Comparison of ENCODE assay signal across 8 cellular contexts in genomic region chr1:153849487-153850185, GRCh38.
DNase-seq lines count a peak whose midpoint lies in the region; ATAC-seq and TF ChIP-seq lines count a peak whose summit lies in the region.

No MANE protein-coding gene starts in this region.

- TF ChIP-seq POLR2A in suprapubic skin (IDR thresholded peaks at IDR 0.05), result no peak

- H3K27me3 ChIP-seq in GM06990 (replicated peaks; ENCODE audit: control insufficient read depth, insufficient read depth, low read length) (no peaks in the 10 kb centered on the region), suprapubic skin (no peaks in the 10 kb centered on the region), right cardiac atrium (ENCODE audit: control insufficient read depth, insufficient read depth) (no peaks in the 10 kb centered on the region)

- H3K9me3 ChIP-seq in suprapubic skin, result no peaks in the 10 kb centered on the region
- no peaks in the 10 kb centered on the region for H3K9me3 ChIP-seq in right cardiac atrium (ENCODE audit: control insufficient read depth, low read length)

- H3K27ac Mint-ChIP-seq in activated naive CD4-positive, alpha-beta T cell treated with anti-CD3 and anti-CD28 coated beads for 36 hours, result peak overlapping the region; percentile 78

- H3K4me1 Mint-ChIP-seq in activated naive CD4-positive, alpha-beta T cell treated with anti-CD3 and anti-CD28 coated beads for 36 hours (ENCODE audit: low read depth), result peaks cover 33% of the 10 kb centered on the region

- H3K4me1 ChIP-seq in suprapubic skin, result no peaks in the 10 kb centered on the region
- H3K4me1 ChIP-seq in right cardiac atrium (ENCODE audit: control insufficient read depth, insufficient read depth, low read length), result no peaks in the 10 kb centered on the region

- TF ChIP-seq EP300 in suprapubic skin (IDR thresholded peaks at IDR 0.05), result no peak

- H3K4me3 Mint-ChIP-seq in activated naive CD4-positive, alpha-beta T cell treated with anti-CD3 and anti-CD28 coated beads for 36 hours, result no peak overlapping the region

- 68% methylated on average over 5 of the region's 5 CpGs for WGBS in suprapubic skin
- WGBS in right cardiac atrium, result 66% methylated on average over 5 of the region's 5 CpGs

- H3K9me3 Mint-ChIP-seq in activated naive CD4-positive, alpha-beta T cell treated with anti-CD3 and anti-CD28 coated beads for 36 hours, result no peaks in the 10 kb centered on the region

- intact Hi-C loops in activated naive CD4-positive, alpha-beta T cell treated with anti-CD3 and anti-CD28 coated beads for 36 hours (cut with micrococcal nuclease), result loop anchor here (2.0 to 5.0 kb wide), 2 partner anchors 48 to 73 kb away; partner anchors contain the start of gene GATAD2B
- intact Hi-C loops in right cardiac atrium (cut with DNase I), result no loop called here

- TF ChIP-seq CTCF in GM06990 (IDR thresholded peaks at IDR 0.05; ENCODE audit: insufficient read depth, low read length, poor library complexity, severe bottlenecking) (no peak), suprapubic skin (IDR thresholded peaks at IDR 0.05) (no peak)

- H3K4me3 ChIP-seq in GM06990 (replicated peaks; ENCODE audit: low read depth, low read length), result no peak overlapping the region
- no peak overlapping the region for H3K4me3 ChIP-seq in suprapubic skin
- no peak overlapping the region for H3K4me3 ChIP-seq in right cardiac atrium (ENCODE audit: low read length)

- H3K27ac ChIP-seq in suprapubic skin (no peak overlapping the region), right cardiac atrium (ENCODE audit: low read length) (no peak overlapping the region)

- H3K36me3 ChIP-seq in GM06990 (ENCODE audit: control insufficient read depth, insufficient read depth, low read length) (peaks cover 3% of the 10 kb centered on the region), suprapubic skin (peaks cover 13% of the 10 kb centered on the region)

- H3K27me3 Mint-ChIP-seq in activated naive CD4-positive, alpha-beta T cell treated with anti-CD3 and anti-CD28 coated beads for 36 hours (ENCODE audit: low read depth), result no peaks in the 10 kb centered on the region

- H3K36me3 Mint-ChIP-seq in activated naive CD4-positive, alpha-beta T cell treated with anti-CD3 and anti-CD28 coated beads for 36 hours (ENCODE audit: low read depth), result peaks cover 25% of the 10 kb centered on the region

- CTCF ChIA-PET in activated naive CD4-positive, alpha-beta T cell treated with anti-CD3 and anti-CD28 coated beads for 36 hours (lab: Charles Lee), result interaction anchor here (0.7 to 1.3 kb wide), 4 partner anchors 21 to 118 kb away, joined by 3 read pairs; partner anchors contain the start of gene CREB3L4

- peak; percentile 91 for ATAC-seq in GM21447 (IDR thresholded peaks at IDR 0.05; ENCODE audit: unreplicated experiment)
- ATAC-seq in HG03575 (IDR thresholded peaks at IDR 0.05; ENCODE audit: extremely low read depth, insufficient number of reproducible peaks, low FRiP score, unreplicated experiment), result peak; percentile 78
- no peak for ATAC-seq in right cardiac atrium

- DNase-seq in GM06990 (ENCODE audit: extremely low read depth, insufficient read length) (peak; percentile 63), suprapubic skin (ENCODE audit: low spot score in 2 of 2) (no peak), HuH-7.5 (ENCODE audit: low spot score) (no peak), right cardiac atrium (no peak), amygdala (lab: John Stamatoyannopoulos, UW) (no peak)
- DNase-seq in activated naive CD4-positive, alpha-beta T cell treated with anti-CD3 and anti-CD28 coated beads for 36 hours, result peak; percentile 53

Comparison
In these comparisons a context has a peak if more than half of its experiments do, and no peak if none do; other contexts are left out.
1. DNase-seq: peak in GM06990 (single experiment) and activated naive CD4-positive, alpha-beta T cell treated with anti-CD3 and anti-CD28 coated beads for 36 hours (single experiment); none in suprapubic skin (0 of 2), HuH-7.5 (single experiment), right cardiac atrium (0 of 3) and amygdala (0 of 56).
2. ATAC-seq: peak in GM21447 (single experiment) and HG03575 (single experiment); none in right cardiac atrium (0 of 2).